In genomic region chr1:12478612-12478985, GRCh38 we compare ENCODE assay signal across 9 cellular contexts.
A peak's percentile ranks its signal among the peaks of the same experiment; 100 is the strongest.
DNase-seq lines count a peak whose midpoint lies in the region; ATAC-seq and TF ChIP-seq lines count a peak whose summit lies in the region.
"Had no signal": no experiment of that assay in that cellular context is flagged by ENCODE, and none has a peak within 500 bp of the region (broad histone marks: within the 10 kb centered on the region; RNA-seq: fewer than 3 reads in every experiment).

No MANE protein-coding gene starts in this region.

- peak overlapping the region in 6 of 10 experiments; percentile 8 to 40 (median 20); a peak in 7 of 20 replicates for H3K4me3 ChIP-seq in BLaER1 treated with 17β-estradiol and CSF1 and Interleukin-3, amounts not matched to agents 10 nM and 100 nM
- H3K4me3 ChIP-seq in SK-N-SH (ENCODE audit: low read depth in 2 of 2, low read length in 1 of 2) = no peak overlapping the region
- H3K4me3 ChIP-seq in mammary epithelial cell (replicated peaks in 1 of 3; ENCODE audit: insufficient read depth in 1 of 3, low read depth in 2 of 3, low read length in 3 of 3) = no peak overlapping the region
- no peak overlapping the region for H3K4me3 ChIP-seq in BE2C (ENCODE audit: low read depth, low read length)

- TF ChIP-seq EP300 in SK-N-SH (IDR thresholded peaks at IDR 0.05; ENCODE audit: borderline replicate concordance in 1 of 2, low read depth in 1 of 2, low read length in 1 of 2) = no peak

- DNase-seq in SK-N-SH (no peak), mammary epithelial cell (no peak), HPDE6-E6E7 (ENCODE audit: extremely low spot score) (no peak), BE2C (no peak), SK-N-DZ (ENCODE audit: low spot score) (no peak), kidney glomerular epithelial cell (lab: John Stamatoyannopoulos, UW) (no peak)
- peak; percentile 72 for DNase-seq in natural killer cell treated with Interleukin-12 subunit alpha and Interleukin-12 subunit beta and Interleukin-15 and Interleukin-18, amount 100 ng/mL, for 72 hours (ENCODE audit: low spot score)

- 46% methylated on average over 6 of the region's 11 CpGs for WGBS in SK-N-SH (ENCODE audit: low lambda C conversion rate)
- 38% methylated on average over 6 of the region's 11 CpGs for WGBS in mammary epithelial cell (ENCODE audit: low coverage, missing lambda C conversion rate)

- ATAC-seq in natural killer cell treated with Interleukin-12 subunit alpha and Interleukin-12 subunit beta and Interleukin-15 and Interleukin-18, amount 100 ng/mL, for 72 hours = peak; percentile 73 to 74

- peaks cover 76 to 83% of the 10 kb centered on the region in 2 donors for H3K4me1 Mint-ChIP-seq in natural killer cell treated with Interleukin-12 subunit alpha and Interleukin-12 subunit beta and Interleukin-15 and Interleukin-18, amount 100 ng/mL, for 72 hours (ENCODE audit: low read depth in 2 of 2)

- peaks cover 84 to 89% (median 87%) of the 10 kb centered on the region in 10 experiments for H3K4me1 ChIP-seq in BLaER1 treated with 17β-estradiol and CSF1 and Interleukin-3, amounts not matched to agents 10 nM and 100 nM
- H3K4me1 ChIP-seq in SK-N-SH (ENCODE audit: control insufficient read depth in 1 of 2, insufficient read depth in 2 of 2, low read depth in 1 of 2, low read length in 1 of 2) (peaks cover 36 to 67% of the 10 kb centered on the region in 2 experiments), mammary epithelial cell (ENCODE audit: insufficient read depth, low read length) (peaks cover 63% of the 10 kb centered on the region), BE2C (no peaks in the 10 kb centered on the region; the same call in 1 of the 2 replicates)

- no peaks in the 10 kb centered on the region for H3K79me2 ChIP-seq in SK-N-SH (ENCODE audit: insufficient read depth)
- no peaks in the 10 kb centered on the region for H3K79me2 ChIP-seq in mammary epithelial cell (ENCODE audit: insufficient read depth, low read length)

- peaks cover 0 to 23% (median 8%) of the 10 kb centered on the region in 11 experiments; a peak in 10 of 22 replicates for H3K36me3 ChIP-seq in BLaER1 treated with 17β-estradiol and CSF1 and Interleukin-3, amounts not matched to agents 10 nM and 100 nM
- H3K36me3 ChIP-seq in SK-N-SH (replicated peaks in 1 of 2; ENCODE audit: control insufficient read depth in 1 of 2, insufficient read depth in 2 of 2, low read length in 1 of 2) (no peaks in the 10 kb centered on the region), mammary epithelial cell (ENCODE audit: insufficient read depth, low read length) (no peaks in the 10 kb centered on the region), BE2C (no peaks in the 10 kb centered on the region)

- H4K20me1 ChIP-seq in BLaER1 treated with 17β-estradiol and CSF1 and Interleukin-3, amounts not matched to agents 10 nM and 100 nM = peaks cover 0 to 44% (median 0%) of the 10 kb centered on the region in 11 experiments; a peak in 6 of 22 replicates
- no peaks in the 10 kb centered on the region for H4K20me1 ChIP-seq in SK-N-SH (ENCODE audit: insufficient read depth)
- no peaks in the 10 kb centered on the region for H4K20me1 ChIP-seq in mammary epithelial cell (ENCODE audit: insufficient read depth, low read length)

- peak overlapping the region; percentile 98 to 99 for H3K27ac Mint-ChIP-seq in natural killer cell treated with Interleukin-12 subunit alpha and Interleukin-12 subunit beta and Interleukin-15 and Interleukin-18, amount 100 ng/mL, for 72 hours

- H3K9me3 Mint-ChIP-seq in natural killer cell treated with Interleukin-12 subunit alpha and Interleukin-12 subunit beta and Interleukin-15 and Interleukin-18, amount 100 ng/mL, for 72 hours = no peaks in the 10 kb centered on the region
- H3K9me3 Mint-ChIP-seq: neural crest cell had no signal

- TF ChIP-seq RAD21 in SK-N-SH (IDR thresholded peaks at IDR 0.05; ENCODE audit: low read length) = no peak

- H3K4me3 Mint-ChIP-seq in natural killer cell treated with Interleukin-12 subunit alpha and Interleukin-12 subunit beta and Interleukin-15 and Interleukin-18, amount 100 ng/mL, for 72 hours = peak overlapping the region; percentile 62
- H3K4me3 Mint-ChIP-seq: neural crest cell had no signal

- no peaks in the 10 kb centered on the region for H3K9me2 ChIP-seq in SK-N-SH

- POLR2A ChIA-PET in SK-N-SH (lab: Yijun Ruan, JAX) = interaction anchor here (0.6 to 0.9 kb wide), 4 partner anchors 113 to 1441 kb away, joined by 3 to 4 read pairs (median 3); no protein-coding TSS in a partner anchor

- H2AFZ ChIP-seq in SK-N-SH (ENCODE audit: low read depth) = no peak overlapping the region
- no peak overlapping the region for H2AFZ ChIP-seq in mammary epithelial cell (ENCODE audit: low read depth, low read length)

- H3K36me3 Mint-ChIP-seq in natural killer cell treated with Interleukin-12 subunit alpha and Interleukin-12 subunit beta and Interleukin-15 and Interleukin-18, amount 100 ng/mL, for 72 hours = no peaks in the 10 kb centered on the region

- peaks cover 24% of the 10 kb centered on the region for H3F3A ChIP-seq in SK-N-SH (replicated peaks; ENCODE audit: insufficient read depth)

- in situ Hi-C loops in mammary epithelial cell (cut with MboI; ENCODE audit: low sequenced_read_pairs in 2 of 2) = loop anchor here in 1 of 2 donors (25.0 kb wide), 1 partner anchor 134 kb away; the partner anchor contains the start of gene DHRS3

- H3K9ac ChIP-seq in BLaER1 treated with 17β-estradiol and CSF1 and Interleukin-3, amounts not matched to agents 10 nM and 100 nM = peak overlapping the region in 9 of 11 experiments; percentile 18 to 75 (median 52); a peak in 14 of 22 replicates
- no peak overlapping the region; the same call in 1 of the 2 replicates for H3K9ac ChIP-seq in SK-N-SH
- peak overlapping the region; percentile 2 for H3K9ac ChIP-seq in mammary epithelial cell (ENCODE audit: insufficient read depth, low read length)

- peak overlapping the region; percentile 56 to 96 (median 90) for H3K4me2 ChIP-seq in BLaER1 treated with 17β-estradiol and CSF1 and Interleukin-3, amounts not matched to agents 10 nM and 100 nM
- H3K4me2 ChIP-seq in SK-N-SH (peak overlapping the region; percentile 54), mammary epithelial cell (ENCODE audit: insufficient read depth, low read depth, low read length) (peak overlapping the region; percentile 45)

- H3K27me3 ChIP-seq in BLaER1 treated with 17β-estradiol and CSF1 and Interleukin-3, amounts not matched to agents 10 nM and 100 nM = peaks cover 0 to 6% (median 0%) of the 10 kb centered on the region in 11 experiments; a peak in 3 of 22 replicates
- H3K27me3 ChIP-seq in SK-N-SH (ENCODE audit: insufficient read depth) (no peaks in the 10 kb centered on the region), mammary epithelial cell (ENCODE audit: insufficient read depth, low read length) (no peaks in the 10 kb centered on the region), BE2C (no peaks in the 10 kb centered on the region)

- dilution Hi-C loops in mammary epithelial cell (cut with HindIII; ENCODE audit: low sequenced_read_pairs) = loop anchor here (5.0 kb wide), 1 partner anchor 89 kb away; no protein-coding TSS in a partner anchor

- peak overlapping the region in 8 of 11 experiments; percentile 11 to 87 (median 68); a peak in 16 of 22 replicates for H3K27ac ChIP-seq in BLaER1 treated with 17β-estradiol and CSF1 and Interleukin-3, amounts not matched to agents 10 nM and 100 nM
- H3K27ac ChIP-seq in SK-N-SH (ENCODE audit: low read depth in 2 of 2, low read length in 1 of 2) (peak overlapping the region; percentile 61 to 94), mammary epithelial cell (ENCODE audit: insufficient read depth, low read depth, low read length) (no peak overlapping the region)

- no TSS peak for BruUV-seq in mammary epithelial cell (replicated peaks; lab: Mats Ljungman, UMichigan)

- no peaks in the 10 kb centered on the region for H3K27me3 Mint-ChIP-seq in natural killer cell treated with Interleukin-12 subunit alpha and Interleukin-12 subunit beta and Interleukin-15 and Interleukin-18, amount 100 ng/mL, for 72 hours

- intact Hi-C loops in mammary epithelial cell (cut with micrococcal nuclease) = loop anchor here (1.0 kb wide), 1 partner anchor 139 kb away; no protein-coding TSS in a partner anchor

- TF ChIP-seq CTCF in SK-N-SH (IDR thresholded peaks at IDR 0.05) = no peak
- TF ChIP-seq CTCF in mammary epithelial cell (conservative IDR thresholded peaks at IDR 0.05 in 1 of 2, IDR thresholded peaks at IDR 0.05 in 1 of 2; ENCODE audit: extremely low read depth in 1 of 2, insufficient read depth in 1 of 2, low read depth in 1 of 2, low read length in 2 of 2) = no peak
- TF ChIP-seq CTCF in BE2C (IDR thresholded peaks at IDR 0.05; ENCODE audit: low read depth, low read length) = no peak

- CTCF ChIA-PET in SK-N-SH (lab: Yijun Ruan, JAX) (interaction anchor here (1.3 to 1.4 kb wide), 2 partner anchors 52 to 102 kb away, joined by 3 read pairs; no protein-coding TSS in a partner anchor), mammary epithelial cell (lab: Charles Lee; ENCODE audit: low non-redundant PET) (no interaction called here)

- H3K9me3 ChIP-seq in BLaER1 treated with 17β-estradiol and CSF1 and Interleukin-3, amounts not matched to agents 10 nM and 100 nM (replicated peaks in 1 of 11) = peaks cover 0 to 19% (median 16%) of the 10 kb centered on the region in 11 experiments; a peak in 17 of 22 replicates
- no peaks in the 10 kb centered on the region for H3K9me3 ChIP-seq in SK-N-SH
- no peaks in the 10 kb centered on the region for H3K9me3 ChIP-seq in mammary epithelial cell (replicated peaks; ENCODE audit: insufficient read depth, low read length)
- no peaks in the 10 kb centered on the region for H3K9me3 ChIP-seq in BE2C

TF ChIP-seq in SK-N-SH, 30 proteins besides CTCF, POLR2A, EP300 and RAD21 (continues in another document):
- TF ChIP-seq ZBTB33 (IDR thresholded peaks at IDR 0.05; ENCODE audit: borderline replicate concordance, low read depth) = no peak
- no peak for TF ChIP-seq EZH2phosphoT487 (IDR thresholded peaks at IDR 0.05; ENCODE audit: borderline replicate concordance, low read depth)
- TF ChIP-seq ELF1 (IDR thresholded peaks at IDR 0.05) = no peak
- no peak for TF ChIP-seq RCOR1 (IDR thresholded peaks at IDR 0.05; ENCODE audit: low read length)
- no peak for TF ChIP-seq RXRA (IDR thresholded peaks at IDR 0.05; ENCODE audit: borderline replicate concordance, low read depth)

Comparison
In these comparisons a context has a peak if more than half of its experiments do, and no peak if none do; other contexts are left out.
1. H3K4me3 ChIP-seq: peak in BLaER1 treated with 17β-estradiol and CSF1 and Interleukin-3, amounts not matched to agents 10 nM and 100 nM (6 of 10); none in SK-N-SH (0 of 2), mammary epithelial cell (0 of 3) and BE2C (single experiment).
2. Peak in every context shown above with its lines, with median percentiles within 50 percentile points of each other: H3K4me2 ChIP-seq.